Comparison of ENCODE assay signal across 9 cellular contexts in the genomic region with DNA sequence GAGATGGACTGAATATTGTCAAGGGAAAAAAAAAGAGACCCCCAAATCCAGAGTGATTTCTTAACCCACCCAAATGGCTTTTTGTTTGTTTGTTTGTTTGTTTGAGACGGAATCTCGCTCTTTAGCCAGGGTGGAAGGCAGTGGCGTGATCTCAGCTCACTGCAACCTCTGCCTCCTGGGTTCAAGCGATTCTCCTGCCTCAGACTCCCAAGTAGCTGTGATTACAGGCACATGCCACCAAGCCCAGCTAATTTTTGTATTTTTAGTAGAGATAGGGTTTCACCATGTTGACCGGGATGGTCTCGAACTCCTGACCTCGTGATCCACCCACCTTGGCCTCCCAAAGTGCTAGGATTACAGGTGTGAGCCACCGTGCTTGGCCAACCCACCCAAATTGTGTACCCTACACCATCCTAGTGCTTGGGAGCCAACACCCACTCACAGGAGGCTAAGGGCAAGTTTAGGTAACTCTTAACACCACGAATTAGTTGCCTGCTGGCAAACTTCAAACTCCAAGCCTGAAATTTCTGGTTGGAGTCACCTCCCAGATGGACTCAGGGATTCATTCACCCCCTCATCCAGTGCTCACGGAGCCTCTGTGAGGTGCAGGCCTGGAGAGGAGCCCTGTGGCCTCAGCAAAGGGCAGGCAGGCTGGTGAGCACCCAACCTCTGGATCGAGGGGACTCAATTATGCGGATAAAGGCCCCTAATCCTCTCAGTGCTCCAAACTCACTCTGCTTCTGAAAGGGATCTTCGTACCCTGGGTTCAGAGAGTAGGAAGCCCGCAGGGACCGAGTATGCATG. TPM values are rescaled to one million over a fixed set of nuclear protein-coding genes. Genes with fewer than 3 reads are reported as not detected.
A peak's percentile ranks its signal among the peaks of the same experiment; 100 is the strongest.
DNase-seq lines count a peak whose midpoint lies in the region; ATAC-seq, FAIRE-seq and TF ChIP-seq lines count a peak whose summit lies in the region.
"Had no signal": no experiment of that assay in that cellular context is flagged by ENCODE, and none has a peak within 500 bp of the region (broad histone marks: within the 10 kb centered on the region; RNA-seq: fewer than 3 reads in every experiment).

No MANE protein-coding gene starts in this region.

- H3K36me3 Mint-ChIP-seq in activated T-helper 2 cell treated with anti-CD3 and anti-CD28 coated beads, Interferon-gamma antibody, Interleukin-2, Interleukin-4, amounts not matched to agents 10 μg/mL and 5 μg/mL and 100 μg/mL, durations not matched to agents 14 hours and 24 hours and 36 hours (ENCODE audit: low read depth), result peaks cover 44% of the 10 kb centered on the region
- peaks cover 0 to 13% (median 5%) of the 10 kb centered on the region in 3 donors for H3K36me3 Mint-ChIP-seq in immature natural killer cell
- peaks cover 16 to 46% of the 10 kb centered on the region in 2 donors for H3K36me3 Mint-ChIP-seq in stimulated activated naive B cell treated with anti-CD40 and anti-IgM and Interleukin-4, amounts not matched to agents 10 μg/mL and 1 μg/mL and 100 μg/mL, for 72 hours

- no CpG with 5 or more reads among the region's 15 CpGs for WGBS in IMR-90 (ENCODE audit: extremely low coverage in 2 of 2, insufficient read length in 1 of 2), 2 experiments

- H3K79me1 ChIP-seq in IMR-90 (ENCODE audit: low read depth in 1 of 2, low read length in 2 of 2), result peaks cover 8 to 82% of the 10 kb centered on the region in 2 experiments

- no peak overlapping the region for H3K4me3 ChIP-seq in IMR-90 (ENCODE audit: insufficient read depth, low read depth, low read length)

- H3K23ac ChIP-seq in IMR-90 (ENCODE audit: low read depth, low read length), result peak overlapping the region; percentile 95

- no peak overlapping the region for H3K4me3 Mint-ChIP-seq in activated T-helper 2 cell treated with anti-CD3 and anti-CD28 coated beads, Interferon-gamma antibody, Interleukin-2, Interleukin-4, amounts not matched to agents 10 μg/mL and 5 μg/mL and 100 μg/mL, durations not matched to agents 14 hours and 24 hours and 36 hours (ENCODE audit: low read depth)
- peak overlapping the region in 4 of 5 donors; percentile 30 to 81 (median 73) for H3K4me3 Mint-ChIP-seq in immature natural killer cell
- peak overlapping the region; percentile 70 to 76 for H3K4me3 Mint-ChIP-seq in stimulated activated naive B cell treated with anti-CD40 and anti-IgM and Interleukin-4, amounts not matched to agents 10 μg/mL and 1 μg/mL and 100 μg/mL, for 72 hours

- H3K27me3 ChIP-seq in IMR-90 (ENCODE audit: control insufficient read depth, insufficient read depth, low read length), result no peaks in the 10 kb centered on the region

- H2AK5ac ChIP-seq in IMR-90 (ENCODE audit: low read depth, low read length), result peak overlapping the region; percentile 99

- H4K5ac ChIP-seq in IMR-90 (ENCODE audit: low read depth, low read length), result peak overlapping the region; percentile 97

- dilution Hi-C loops in IMR-90 (cut with HindIII; ENCODE audit: low sequenced_read_pairs, unreplicated experiment), result no loop called here

- TF ChIP-seq CTCF in IMR-90 (conservative IDR thresholded peaks at IDR 0.05; ENCODE audit: low read depth, low read length), result no peak

- no TSS peak for BruUV-seq in IMR-90 (replicated peaks; lab: Mats Ljungman, UMichigan)

- peak overlapping the region; percentile 93 for H3K4ac ChIP-seq in IMR-90 (ENCODE audit: low read depth, low read length)

- peak overlapping the region; percentile 73 for H3K27ac ChIP-seq in IMR-90 (ENCODE audit: insufficient read depth, low read length)

- peak overlapping the region; percentile 76 for H2BK20ac ChIP-seq in IMR-90 (ENCODE audit: low read depth, low read length)

- H3K27me3 Mint-ChIP-seq in activated T-helper 2 cell treated with anti-CD3 and anti-CD28 coated beads, Interferon-gamma antibody, Interleukin-2, Interleukin-4, amounts not matched to agents 10 μg/mL and 5 μg/mL and 100 μg/mL, durations not matched to agents 14 hours and 24 hours and 36 hours (ENCODE audit: low read depth), result no peaks in the 10 kb centered on the region
- peaks cover 10 to 17% (median 14%) of the 10 kb centered on the region in 3 donors for H3K27me3 Mint-ChIP-seq in immature natural killer cell (ENCODE audit: low read depth in 3 of 3)
- H3K27me3 Mint-ChIP-seq in stimulated activated naive B cell treated with anti-CD40 and anti-IgM and Interleukin-4, amounts not matched to agents 10 μg/mL and 1 μg/mL and 100 μg/mL, for 72 hours, result no peaks in the 10 kb centered on the region

- H2AK9ac ChIP-seq in IMR-90 (replicated peaks; ENCODE audit: low read depth, low read length, poor library complexity), result peak overlapping the region; percentile 48

- no peaks in the 10 kb centered on the region for H3K9me3 ChIP-seq in IMR-90 (ENCODE audit: control insufficient read depth, insufficient read depth, low read length)

- peak overlapping the region; percentile 97 for H2BK5ac ChIP-seq in IMR-90 (ENCODE audit: low read depth, low read length, poor library complexity, severe bottlenecking)

- peak overlapping the region; percentile 88 for H4K91ac ChIP-seq in IMR-90 (ENCODE audit: insufficient read depth, low read depth, low read length)

- peak overlapping the region; percentile 85 for H2BK120ac ChIP-seq in IMR-90 (ENCODE audit: low read depth, low read length)

- H3K4me2 ChIP-seq in IMR-90 (ENCODE audit: low read depth, low read length), result peak overlapping the region; percentile 64; the same call in 1 of the 2 replicates

- TF ChIP-seq RAD21 in IMR-90 (IDR thresholded peaks at IDR 0.05; ENCODE audit: low read length), result no peak

- FAIRE-seq in frontal cortex (lab: Jason Lieb, UNC), result no peak

- intact Hi-C loops in IMR-90 (cut with micrococcal nuclease), result loop anchor here (5.0 kb wide), 1 partner anchor 33 kb away; no protein-coding TSS in a partner anchor
- intact Hi-C loops in activated T-helper 2 cell treated with anti-CD3 and anti-CD28 coated beads, Interferon-gamma antibody, Interleukin-2, Interleukin-4, amounts not matched to agents 10 μg/mL and 5 μg/mL and 100 μg/mL, durations not matched to agents 14 hours and 24 hours and 36 hours (cut with micrococcal nuclease), result no loop called here

- peak overlapping the region; percentile 70 for H3K18ac ChIP-seq in IMR-90 (ENCODE audit: low read depth, low read length)

- H4K8ac ChIP-seq in IMR-90 (ENCODE audit: low read depth in 2 of 2, low read length in 2 of 2), result peak overlapping the region; percentile 73 to 81

- peak overlapping the region; percentile 95; the same call in 2 of the 3 replicates for H2BK15ac ChIP-seq in IMR-90 (ENCODE audit: low read depth, low read length)

- H3K9me3 Mint-ChIP-seq in activated T-helper 2 cell treated with anti-CD3 and anti-CD28 coated beads, Interferon-gamma antibody, Interleukin-2, Interleukin-4, amounts not matched to agents 10 μg/mL and 5 μg/mL and 100 μg/mL, durations not matched to agents 14 hours and 24 hours and 36 hours, result peaks cover 7% of the 10 kb centered on the region
- no peaks in the 10 kb centered on the region for H3K9me3 Mint-ChIP-seq in immature natural killer cell
- peaks cover 0 to 3% of the 10 kb centered on the region in 2 donors for H3K9me3 Mint-ChIP-seq in stimulated activated naive B cell treated with anti-CD40 and anti-IgM and Interleukin-4, amounts not matched to agents 10 μg/mL and 1 μg/mL and 100 μg/mL, for 72 hours

- H3K14ac ChIP-seq in IMR-90 (replicated peaks; ENCODE audit: low read depth, low read length), result peak overlapping the region; percentile 78

- peaks cover 74% of the 10 kb centered on the region for H3K4me1 Mint-ChIP-seq in activated T-helper 2 cell treated with anti-CD3 and anti-CD28 coated beads, Interferon-gamma antibody, Interleukin-2, Interleukin-4, amounts not matched to agents 10 μg/mL and 5 μg/mL and 100 μg/mL, durations not matched to agents 14 hours and 24 hours and 36 hours (ENCODE audit: low read depth)
- peaks cover 92 to 96% of the 10 kb centered on the region in 2 donors for H3K4me1 Mint-ChIP-seq in immature natural killer cell
- H3K4me1 Mint-ChIP-seq in stimulated activated naive B cell treated with anti-CD40 and anti-IgM and Interleukin-4, amounts not matched to agents 10 μg/mL and 1 μg/mL and 100 μg/mL, for 72 hours, result peaks cover 57 to 91% of the 10 kb centered on the region in 2 donors

- H3K9ac ChIP-seq in IMR-90 (ENCODE audit: low read depth, low read length), result peak overlapping the region; percentile 40

- peaks cover 42% of the 10 kb centered on the region for H3K4me1 ChIP-seq in IMR-90 (ENCODE audit: control insufficient read depth, insufficient read depth, low read length)

- H3K36me3 ChIP-seq in IMR-90 (ENCODE audit: control insufficient read depth, insufficient read depth, low read length), result peaks cover 8% of the 10 kb centered on the region

- POLR2A ChIA-PET in IMR-90 (lab: Charles Lee; ENCODE audit: unreplicated experiment), result interaction anchor here (0.6 kb wide), 1 partner anchor 1596 kb away, joined by 3 read pairs; no protein-coding TSS in a partner anchor

- no peak overlapping the region for H2AFZ ChIP-seq in IMR-90 (replicated peaks; ENCODE audit: low read length, poor library complexity)

- no peak for ATAC-seq in IMR-90 (ENCODE audit: low read depth)
- ATAC-seq in stimulated activated naive B cell treated with anti-CD40 and anti-IgM and Interleukin-4, amounts not matched to agents 10 μg/mL and 1 μg/mL and 100 μg/mL, for 72 hours (replicated peaks), result no peak
- no peak for ATAC-seq in HG03521 (IDR thresholded peaks at IDR 0.05; ENCODE audit: unreplicated experiment)

- CTCF ChIA-PET in IMR-90 (lab: Yijun Ruan, JAX), result no interaction called here

- in situ Hi-C loops in IMR-90 (cut with MboI; ENCODE audit: low sequenced_read_pairs), result no loop called here

- no peak for TF ChIP-seq POLR2A in IMR-90 (IDR thresholded peaks at IDR 0.05; ENCODE audit: low read depth, low read length)

- peak overlapping the region; percentile 79 for H3K27ac Mint-ChIP-seq in activated T-helper 2 cell treated with anti-CD3 and anti-CD28 coated beads, Interferon-gamma antibody, Interleukin-2, Interleukin-4, amounts not matched to agents 10 μg/mL and 5 μg/mL and 100 μg/mL, durations not matched to agents 14 hours and 24 hours and 36 hours
- peak overlapping the region; percentile 99 to 100 (median 100) for H3K27ac Mint-ChIP-seq in immature natural killer cell
- peak overlapping the region; percentile 65 for H3K27ac Mint-ChIP-seq in stimulated activated naive B cell treated with anti-CD40 and anti-IgM and Interleukin-4, amounts not matched to agents 10 μg/mL and 1 μg/mL and 100 μg/mL, for 72 hours

- H3K56ac ChIP-seq in IMR-90 (ENCODE audit: extremely low read depth, insufficient read depth, low read length), result peak overlapping the region; percentile 75

- no peak for DNase-seq in IMR-90
- no peak for DNase-seq in activated T-helper 2 cell treated with anti-CD3 and anti-CD28 coated beads, Interferon-gamma antibody, Interleukin-2, Interleukin-4, amounts not matched to agents 10 μg/mL and 5 μg/mL and 100 μg/mL, durations not matched to agents 14 hours and 24 hours and 36 hours (ENCODE audit: low spot score)
- no peak for DNase-seq in immature natural killer cell
- no peak for DNase-seq in stimulated activated naive B cell treated with anti-CD40 and anti-IgM and Interleukin-4, amounts not matched to agents 10 μg/mL and 1 μg/mL and 100 μg/mL, for 72 hours
- DNase-seq in hepatic stellate cell (ENCODE audit: low spot score), result no peak
- DNase-seq in stimulated activated CD4-positive, alpha-beta T cell treated with anti-CD3 and anti-CD28 coated beads, Interleukin-4, amount 100 ng/mL, for 4 hours, result no peak
- DNase-seq in frontal cortex (ENCODE audit: low spot score in 2 of 2), result no peak
- DNase-seq: activated gamma-delta T cell treated with Interleukin-2 at 50 U/mL for 16 hours had no signal

- H3K9me1 ChIP-seq in IMR-90 (ENCODE audit: insufficient read depth, low read length), result peaks cover 31% of the 10 kb centered on the region

- peaks cover 41% of the 10 kb centered on the region for H4K20me1 ChIP-seq in IMR-90 (ENCODE audit: insufficient read depth, low read length)

RNA-seq across cellular contexts. Expression of a gene that starts 37.6 kb away (rescaled TPM):
- total RNA-seq in IMR-90 (2012; rRNA removed), result 614 and 659 TPM in 2 replicates
- 497 and 541 TPM in 2 replicates for polyA plus RNA-seq in IMR-90 (2012; rRNA removed)
- 291 and 549 TPM in 2 replicates for polyA plus RNA-seq in IMR-90 (2012; cell fraction: cytosol; rRNA removed)
- 608 and 1,383 TPM in 2 replicates for polyA plus RNA-seq in IMR-90 (2012; cell fraction: nucleus; rRNA removed; ENCODE audit: low replicate concordance)
- 329 and 334 TPM in 2 replicates for total RNA-seq in activated T-helper 2 cell treated with anti-CD3 and anti-CD28 coated beads, Interferon-gamma antibody, Interleukin-2, Interleukin-4, amounts not matched to agents 10 μg/mL and 5 μg/mL and 100 μg/mL, durations not matched to agents 14 hours and 24 hours and 36 hours
- polyA plus RNA-seq in immature natural killer cell, result 10 to 100 TPM in 2 of 3 donors, 1 to 10 TPM in 1; 8.5 to 68.3 (median 17.4) TPM
- total RNA-seq in frontal cortex, result 50.1 TPM

RNA-seq across cellular contexts. Expression of a gene that starts 59.2 kb away (rescaled TPM):
- total RNA-seq in IMR-90 (2012; rRNA removed), result 0.18 TPM in 1 of 2 replicates, not detected in the other
- 0.97 and 0.99 TPM in 2 replicates for polyA plus RNA-seq in IMR-90 (2012; rRNA removed)
- polyA plus RNA-seq in IMR-90 (2012; cell fraction: cytosol; rRNA removed), result 0.27 and 0.67 TPM in 2 replicates
- 8.4 and 12.7 TPM in 2 replicates for polyA plus RNA-seq in IMR-90 (2012; cell fraction: nucleus; rRNA removed; ENCODE audit: low replicate concordance)
- total RNA-seq in activated T-helper 2 cell treated with anti-CD3 and anti-CD28 coated beads, Interferon-gamma antibody, Interleukin-2, Interleukin-4, amounts not matched to agents 10 μg/mL and 5 μg/mL and 100 μg/mL, durations not matched to agents 14 hours and 24 hours and 36 hours, result 2.9 and 3.6 TPM in 2 replicates
- polyA plus RNA-seq in immature natural killer cell, result 10 to 100 TPM; 25.7 to 72.8 (median 55.1) TPM
- under 0.01 TPM for total RNA-seq in frontal cortex
